ENCODE assay signal across 8 cellular contexts in genomic region chr12:50986961-50987737, GRCh38. TPM values are rescaled to one million over a fixed set of nuclear protein-coding genes. Genes with fewer than 3 reads are reported as not detected.
A peak's percentile ranks its signal among the peaks of the same experiment; 100 is the strongest.
DNase-seq lines count a peak whose midpoint lies in the region; ATAC-seq and TF ChIP-seq lines count a peak whose summit lies in the region.

No MANE protein-coding gene starts in this region.

- H3K27me3 Mint-ChIP-seq in GM23338 (ENCODE audit: insufficient read depth, low read depth, poor library complexity): no peaks in the 10 kb centered on the region
- no peaks in the 10 kb centered on the region for H3K27me3 Mint-ChIP-seq in effector memory CD8-positive, alpha-beta T cell

- peak overlapping the region; percentile 47 for H3K27ac ChIP-seq in GM23338 (ENCODE audit: low read depth)
- H3K27ac ChIP-seq in mesenchymal stem cell (ENCODE audit: low read length, poor library complexity, severe bottlenecking): no peak overlapping the region

- no peak overlapping the region for H4K8ac ChIP-seq in mesenchymal stem cell (ENCODE audit: low read length)

- no peaks in the 10 kb centered on the region for H3K9me2 ChIP-seq in GM23338 (ENCODE audit: insufficient read depth)

- peak; percentile 67 to 80 for TF ChIP-seq CTCF in GM23338 (conservative IDR thresholded peaks at IDR 0.05; ENCODE audit: low read depth in 2 of 2)

- peak overlapping the region in 1 of 2 experiments; percentile 54 for H2BK12ac ChIP-seq in mesenchymal stem cell (ENCODE audit: low read length in 2 of 2)

- H3K18ac ChIP-seq in mesenchymal stem cell (ENCODE audit: low read depth in 1 of 2, low read length in 2 of 2): no peak overlapping the region

- H3K79me2 ChIP-seq in GM23338 (replicated peaks; ENCODE audit: insufficient read depth): no peaks in the 10 kb centered on the region

- H3K9me3 ChIP-seq in mesenchymal stem cell (ENCODE audit: control insufficient read depth, low read length) (no peaks in the 10 kb centered on the region), MG63 (no peaks in the 10 kb centered on the region)

- H3K4me2 ChIP-seq in GM23338: no peak overlapping the region
- H3K4me2 ChIP-seq in mesenchymal stem cell (ENCODE audit: low read length, poor library complexity, severe bottlenecking): no peak overlapping the region

- H2BK5ac ChIP-seq in mesenchymal stem cell (ENCODE audit: low read depth, low read length, poor library complexity, severe bottlenecking): no peak overlapping the region

- H3K4me3 ChIP-seq in GM23338 (no peak overlapping the region), mesenchymal stem cell (ENCODE audit: insufficient read depth in 1 of 2, low read depth in 1 of 2, low read length in 2 of 2) (no peak overlapping the region), MG63 (no peak overlapping the region)

- H3K27me3 ChIP-seq in GM23338 (ENCODE audit: insufficient read depth): no peaks in the 10 kb centered on the region
- H3K27me3 ChIP-seq in mesenchymal stem cell (ENCODE audit: control insufficient read depth in 1 of 2, insufficient read depth in 1 of 2, low read length in 2 of 2): no peaks in the 10 kb centered on the region
- no peaks in the 10 kb centered on the region for H3K27me3 ChIP-seq in MG63

- 0 out of 2 replicates have a peak, but pooled peaks cover 1% of the 10 kb centered on the region for H3K4me1 ChIP-seq in GM23338 (ENCODE audit: insufficient read depth)
- H3K4me1 ChIP-seq in mesenchymal stem cell (ENCODE audit: control insufficient read depth, insufficient read depth, low read depth, low read length): no peaks in the 10 kb centered on the region

- H2AK5ac ChIP-seq in mesenchymal stem cell (ENCODE audit: low read length, severe bottlenecking): no peak overlapping the region

- H3K9ac ChIP-seq in mesenchymal stem cell (ENCODE audit: low read length): peak overlapping the region; percentile 89

- peak; percentile 20 for DNase-seq in COR-L47 (lab: John Stamatoyannopoulos, UW)
- DNase-seq in GM23338 (ENCODE audit: low spot score): peak; percentile 83
- peak; percentile 11 for DNase-seq in SK-N-DZ (ENCODE audit: low spot score)
- DNase-seq in effector memory CD8-positive, alpha-beta T cell: peak in 2 of 3 experiments; percentile 5 to 13
- DNase-seq in mesenchymal stem cell: peak; percentile 72
- peak; percentile 61 for DNase-seq in ureter (ENCODE audit: low spot score)
- no peak for DNase-seq in MG63

- no peaks in the 10 kb centered on the region for H4K20me1 ChIP-seq in GM23338 (replicated peaks; ENCODE audit: insufficient read depth)

- peaks cover 2% of the 10 kb centered on the region for H3K79me1 ChIP-seq in mesenchymal stem cell (replicated peaks; ENCODE audit: low read length, poor library complexity, severe bottlenecking)

- peaks cover 25% of the 10 kb centered on the region for H3K36me3 ChIP-seq in GM23338 (ENCODE audit: insufficient read depth)
- peaks cover 17 to 35% of the 10 kb centered on the region in 2 experiments for H3K36me3 ChIP-seq in mesenchymal stem cell (ENCODE audit: control insufficient read depth in 1 of 2, insufficient read depth in 2 of 2, low read depth in 1 of 2, low read length in 2 of 2)
- peaks cover 42% of the 10 kb centered on the region for H3K36me3 ChIP-seq in MG63

- 50% methylated on average over 7 of the region's 8 CpGs for WGBS in mesenchymal stem cell

- H3K4me3 Mint-ChIP-seq in GM23338: no peak overlapping the region
- no peak overlapping the region for H3K4me3 Mint-ChIP-seq in effector memory CD8-positive, alpha-beta T cell

- H3K14ac ChIP-seq in mesenchymal stem cell (ENCODE audit: low read length in 2 of 2): no peak overlapping the region

- H2AFZ ChIP-seq in GM23338 (no peak overlapping the region), mesenchymal stem cell (ENCODE audit: low read depth, low read length) (no peak overlapping the region)

- H2BK120ac ChIP-seq in mesenchymal stem cell (ENCODE audit: low read depth, low read length): no peak overlapping the region

- no peaks in the 10 kb centered on the region for H3K9me3 Mint-ChIP-seq in GM23338
- no peaks in the 10 kb centered on the region for H3K9me3 Mint-ChIP-seq in effector memory CD8-positive, alpha-beta T cell

- no peak overlapping the region for H2BK15ac ChIP-seq in mesenchymal stem cell (ENCODE audit: low read depth, poor library complexity, severe bottlenecking)

- ATAC-seq in GM23338: peak; percentile 98
- ATAC-seq in effector memory CD8-positive, alpha-beta T cell (replicated peaks): peak; percentile 53
- ATAC-seq in GM19351 (IDR thresholded peaks at IDR 0.05; ENCODE audit: unreplicated experiment): no peak

- H3K27ac Mint-ChIP-seq in GM23338: peak overlapping the region; percentile 25; the same call in 1 of the 2 replicates
- peak overlapping the region in 1 of 2 donors; percentile 22 for H3K27ac Mint-ChIP-seq in effector memory CD8-positive, alpha-beta T cell

- no peaks in the 10 kb centered on the region for H3K4me1 Mint-ChIP-seq in GM23338
- H3K4me1 Mint-ChIP-seq in effector memory CD8-positive, alpha-beta T cell (ENCODE audit: low read depth in 2 of 2): no peaks in the 10 kb centered on the region

- no peak overlapping the region for H3K4ac ChIP-seq in mesenchymal stem cell (ENCODE audit: low read depth in 1 of 2, low read length in 2 of 2)

- H4K91ac ChIP-seq in mesenchymal stem cell (ENCODE audit: low read length): no peak overlapping the region

- H3K36me3 Mint-ChIP-seq in GM23338 (ENCODE audit: low read depth): peaks cover 35% of the 10 kb centered on the region
- H3K36me3 Mint-ChIP-seq in effector memory CD8-positive, alpha-beta T cell (ENCODE audit: insufficient read depth): peaks cover 22% of the 10 kb centered on the region

- no peak overlapping the region for H3K23ac ChIP-seq in mesenchymal stem cell (ENCODE audit: low read length in 2 of 2)

- no peaks in the 10 kb centered on the region for H3F3A ChIP-seq in GM23338 (replicated peaks; ENCODE audit: low read depth)

TF ChIP-seq in GM23338, 12 proteins besides CTCF, POLR2A, EP300 and RAD21 (continues in another document):
- TF ChIP-seq NANOG (IDR thresholded peaks at IDR 0.05; ENCODE audit: borderline replicate concordance) (no peak), EZH2 (IDR thresholded peaks at IDR 0.05; ENCODE audit: low read depth, unreplicated experiment) (no peak), ZNF114 (CRISPR knock-in tag; IDR thresholded peaks at IDR 0.05) (no peak), POLR2AphosphoS5 (IDR thresholded peaks at IDR 0.05; ENCODE audit: low read depth) (no peak), ZNF331 (CRISPR knock-in tag; IDR thresholded peaks at IDR 0.05; ENCODE audit: low read depth) (no peak), REST (IDR thresholded peaks at IDR 0.05; ENCODE audit: unreplicated experiment) (no peak), STAT1 (IDR thresholded peaks at IDR 0.05; ENCODE audit: unreplicated experiment) (no peak), CREB1 (CRISPR knock-in tag; IDR thresholded peaks at IDR 0.05; ENCODE audit: low read depth) (no peak)

RNA-seq across cellular contexts. Expression of gene HIGD1C, which starts 34.8 kb away (rescaled TPM):
- not detected in 2 replicates for total RNA-seq in GM23338 (2014; rRNA removed; shearing (Covaris generic))
- not detected in 2 replicates for polyA plus RNA-seq in GM23338 (2016; fragmentation: Nextera tagmentation; extraction: Ambion mirVana)
- polyA plus RNA-seq in SK-N-DZ (2014; cell fraction: cytosol; rRNA removed): not detected in 2 replicates
- polyA plus RNA-seq in SK-N-DZ (2014; cell fraction: nucleus; rRNA removed): not detected in 2 replicates
- polyA plus RNA-seq in mesenchymal stem cell (2013, experiment 1 of 2): not detected
- not detected for polyA plus RNA-seq in mesenchymal stem cell (2013, experiment 2 of 2)
- total RNA-seq in ureter: not detected
- total RNA-seq in MG63 (2014; rRNA removed; shearing (Covaris generic); ENCODE audit: low replicate concordance): not detected in 2 replicates

RNA-seq across cellular contexts. Expression of gene SLC11A2, which starts 39.0 kb away (rescaled TPM):
- 48.9 and 68.6 TPM in 2 replicates for total RNA-seq in GM23338 (2014; rRNA removed; shearing (Covaris generic))
- 17.2 and 19.4 TPM in 2 replicates for polyA plus RNA-seq in GM23338 (2016; fragmentation: Nextera tagmentation; extraction: Ambion mirVana)
- 31.9 and 41.8 TPM in 2 replicates for polyA plus RNA-seq in SK-N-DZ (2014; cell fraction: cytosol; rRNA removed)
- 49.1 and 71.3 TPM in 2 replicates for polyA plus RNA-seq in SK-N-DZ (2014; cell fraction: nucleus; rRNA removed)
- 20.4 TPM for polyA plus RNA-seq in mesenchymal stem cell (2013, experiment 1 of 2)
- polyA plus RNA-seq in mesenchymal stem cell (2013, experiment 2 of 2): 19.7 TPM
- 78.4 TPM for total RNA-seq in ureter
- 12.0 and 74.1 TPM in 2 replicates for total RNA-seq in MG63 (2014; rRNA removed; shearing (Covaris generic); ENCODE audit: low replicate concordance)
